ENCODE assay signal across 23 cellular contexts in the genomic region with DNA sequence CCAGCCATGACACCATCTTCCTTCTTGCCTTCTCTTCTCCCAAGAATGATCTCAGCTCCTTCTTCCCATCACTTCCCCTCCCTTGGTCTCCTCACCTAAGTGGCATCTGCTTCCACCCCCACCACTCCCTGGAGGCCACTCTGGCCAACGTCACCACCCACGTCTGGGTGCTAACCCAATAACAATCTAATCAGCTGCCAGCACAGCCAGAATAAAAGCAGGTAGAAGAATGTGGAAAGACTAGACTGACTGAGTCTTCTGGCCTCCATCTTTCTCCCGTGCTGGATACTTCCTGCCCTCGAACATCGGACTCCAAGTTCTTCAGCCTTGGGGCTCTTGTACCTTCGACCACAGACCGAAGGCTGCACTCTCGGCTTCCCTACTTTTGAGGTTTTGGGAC.
"Had no signal": no experiment of that assay in that cellular context is flagged by ENCODE, and none has a peak within 500 bp of the region (broad histone marks: within the 10 kb centered on the region; RNA-seq: fewer than 3 reads in every experiment).

No MANE protein-coding gene starts in this region.

- H3K27ac ChIP-seq: epithelial cell of prostate, esophagus squamous epithelium, gastrocnemius medialis, heart right ventricle, left lung, lower lobe of right lung had no signal

- DNase-seq: cortex of kidney; effector CD8-positive, alpha-beta T cell; effector memory CD8-positive, alpha-beta T cell; endodermal cell; erythroblast; esophagus squamous epithelium; foreskin fibroblast; foreskin melanocyte; gastrocnemius medialis; glutamatergic neuron; heart right ventricle; hippocampal formation; kidney; kidney glomerular epithelial cell; left colon; left lung; left ventricle myocardium superior; lower lobe of right lung; mesenchymal stem cell; mucosa of descending colon; naive B cell had no signal

- ATAC-seq: effector memory CD8-positive, alpha-beta T cell; esophagus mucosa; gastrocnemius medialis; heart right ventricle; left colon; left lung; left ventricle myocardium superior; lower lobe of right lung; mucosa of descending colon had no signal

- H3K4me3 ChIP-seq: esophagus squamous epithelium, gastrocnemius medialis, heart right ventricle, left lung, lower lobe of right lung, mucosa of descending colon had no signal
